Comparison of ENCODE assay signal across 17 cellular contexts in genomic region chr11:44892843-44893242, GRCh38. TPM values are rescaled to one million over a fixed set of nuclear protein-coding genes. Genes with fewer than 3 reads are reported as not detected.
DNase-seq lines count a peak whose midpoint lies in the region; ATAC-seq, FAIRE-seq and TF ChIP-seq lines count a peak whose summit lies in the region.
"Had no signal": no experiment of that assay in that cellular context is flagged by ENCODE, and none has a peak within 500 bp of the region (broad histone marks: within the 10 kb centered on the region; RNA-seq: fewer than 3 reads in every experiment).

No MANE protein-coding gene starts in this region.

- DNase-seq in K562 (ENCODE audit: extremely low read depth in 1 of 4, low spot score in 3 of 4) (no peak), pons (ENCODE audit: low spot score) (no peak)
- no peak for DNase-seq in activated naive CD4-positive, alpha-beta T cell treated with Interleukin-2 at 50 U/mL for 16 hours
- no peak for DNase-seq in stimulated activated CD4-positive, alpha-beta T cell treated with anti-CD3 and anti-CD28 coated beads, Interleukin-12 subunit alpha, Interleukin-12 subunit beta, amount 100 ng/mL, for 4 hours
- DNase-seq: Calu3; CD4-positive, CD25-positive, alpha-beta regulatory T cell; DMS53; H7; NCI-H1105 treated with DMSO at 0.1 percent for 48 hours; NCI-H2107; NCI-H226; NCI-H526; SHP77 had no signal

- CTCF ChIA-PET in K562 (lab: Yijun Ruan, JAX; ENCODE audit: low intra/inter-chr PET ratio), result interaction anchor here (0.7 to 3.0 kb wide), 3 partner anchors 160 to 259 kb away, joined by 3 to 13 read pairs (median 4); partner anchors contain the start of gene TSPAN18

- TF ChIP-seq RAD21 in K562 (CRISPR knock-in tag; conservative IDR thresholded peaks at IDR 0.05 in 1 of 2, IDR thresholded peaks at IDR 0.05 in 1 of 2), result no peak

- H3K9ac ChIP-seq in K562 (ENCODE audit: insufficient read depth in 1 of 2, low read depth in 2 of 2, low read length in 2 of 2) (no peak overlapping the region), muscle layer of colon (ENCODE audit: low read length) (peak overlapping the region; percentile 28), stomach smooth muscle (ENCODE audit: low read length in 2 of 2) (no peak overlapping the region)

- peaks cover 0 to 4% of the 10 kb centered on the region in 2 experiments; a peak in 1 of 5 replicates for H3K4me1 ChIP-seq in K562 (replicated peaks in 1 of 2; ENCODE audit: control insufficient read depth in 2 of 2, insufficient read depth in 2 of 2, low read length in 2 of 2)
- H3K4me1 ChIP-seq in muscle layer of colon (ENCODE audit: insufficient read depth, low read length), result peaks cover 23% of the 10 kb centered on the region
- peaks cover 46% of the 10 kb centered on the region for H3K4me1 ChIP-seq in stomach smooth muscle (ENCODE audit: control insufficient read depth, insufficient read depth, low read length)

- 0% methylated on average over 7 of the region's 7 CpGs for WGBS in K562 (ENCODE audit: insufficient coverage, low coverage, missing lambda C conversion rate)

- no peak overlapping the region for H3K4me2 ChIP-seq in K562 (ENCODE audit: insufficient read depth, low read length)

- no peak for ATAC-seq in K562

- intact Hi-C loops in K562 (cut with micrococcal nuclease), result loop anchor here (5.0 kb wide), 1 partner anchor 336 kb away; no protein-coding TSS in a partner anchor

- no peaks in the 10 kb centered on the region for H3K9me3 ChIP-seq in K562 (replicated peaks; ENCODE audit: control insufficient read depth, insufficient read depth, low read depth, low read length)
- no peaks in the 10 kb centered on the region for H3K9me3 ChIP-seq in muscle layer of colon (ENCODE audit: low read length)
- no peaks in the 10 kb centered on the region for H3K9me3 ChIP-seq in stomach smooth muscle (ENCODE audit: control insufficient read depth in 2 of 2, low read length in 2 of 2)

- in situ Hi-C loops in K562 (cut with MboI), result no loop called here

- POLR2A ChIA-PET in K562 (lab: Yijun Ruan, JAX), result interaction anchor here (1.1 kb wide), 1 partner anchor 8 kb away, joined by 3 read pairs; no protein-coding TSS in a partner anchor

- H3K27ac ChIP-seq in VCaP (peak overlapping the region; percentile 41; the same call in 1 of the 2 replicates), K562 (ENCODE audit: extremely low read depth, low read depth, low read length) (no peak overlapping the region), muscle layer of colon (ENCODE audit: low read depth, low read length) (peak overlapping the region; percentile 78), stomach smooth muscle (ENCODE audit: low read length) (peak overlapping the region; percentile 97)

- H4K20me1 ChIP-seq in K562 (replicated peaks; ENCODE audit: control insufficient read depth, insufficient read depth, low read length), result peaks cover 7% of the 10 kb centered on the region

- H3K27me3 ChIP-seq in K562 (ENCODE audit: control insufficient read depth in 2 of 2, insufficient read depth in 2 of 2, low read length in 2 of 2) (peaks cover 0 to 39% of the 10 kb centered on the region in 2 experiments; a peak in 4 of 5 replicates), muscle layer of colon (ENCODE audit: control insufficient read depth in 1 of 2, insufficient read depth in 2 of 2, low read length in 2 of 2) (peaks cover 0 to 4% of the 10 kb centered on the region in 2 donors), stomach smooth muscle (ENCODE audit: control insufficient read depth in 1 of 2, insufficient read depth in 2 of 2, low read length in 2 of 2) (no peaks in the 10 kb centered on the region)

- FAIRE-seq in K562 (lab: Jason Lieb, UNC), result no peak
- FAIRE-seq: RCC 7860 had no signal

- H3K79me2 ChIP-seq in K562 (ENCODE audit: control insufficient read depth, insufficient read depth, low read length), result no peaks in the 10 kb centered on the region

- H3K36me3 ChIP-seq in K562 (ENCODE audit: control insufficient read depth, insufficient read depth, low read length) (no peaks in the 10 kb centered on the region), muscle layer of colon (ENCODE audit: insufficient read depth, low read length) (no peaks in the 10 kb centered on the region), stomach smooth muscle (ENCODE audit: control insufficient read depth in 2 of 2, insufficient read depth in 2 of 2, low read length in 2 of 2) (no peaks in the 10 kb centered on the region)

- no peak overlapping the region for H2AFZ ChIP-seq in K562 (ENCODE audit: low read depth, low read length)

- no peaks in the 10 kb centered on the region for H3K9me1 ChIP-seq in K562 (ENCODE audit: control insufficient read depth, insufficient read depth, low read length)

- no peak for TF ChIP-seq CTCF in VCaP (conservative IDR thresholded peaks at IDR 0.05)
- TF ChIP-seq CTCF in K562 (IDR thresholded peaks at IDR 0.05 in 2 of 3, conservative IDR thresholded peaks at IDR 0.05 in 1 of 3; ENCODE audit: insufficient read depth in 2 of 3, low read depth in 1 of 3, low read length in 3 of 3), result no peak

- BruUV-seq in K562 (replicated peaks; lab: Mats Ljungman, UMichigan), result no TSS peak

- TF ChIP-seq EP300 in K562 (IDR thresholded peaks at IDR 0.05; ENCODE audit: low read length), result no peak

- H3K4me3 ChIP-seq in K562 (no peak overlapping the region), muscle layer of colon (ENCODE audit: low read depth in 1 of 2, low read length in 2 of 2) (no peak overlapping the region), stomach smooth muscle (ENCODE audit: low read length in 2 of 2) (no peak overlapping the region)

- no peak for TF ChIP-seq POLR2A in K562 (conservative IDR thresholded peaks at IDR 0.05)

TF ChIP-seq in K562, 482 proteins besides CTCF, POLR2A, EP300 and RAD21:
- TF ChIP-seq RBM25 (IDR thresholded peaks at IDR 0.05; ENCODE audit: low read depth, low read length, severe bottlenecking), result peak; percentile 49
- peak; percentile 75 for TF ChIP-seq ZFP36 (IDR thresholded peaks at IDR 0.05; ENCODE audit: low read depth, low read length, partially characterized antibody)
- no peak for TF ChIP-seq ZBTB2 (IDR thresholded peaks at IDR 0.05)
- no peak for TF ChIP-seq HNRNPLL (IDR thresholded peaks at IDR 0.05; ENCODE audit: low read depth, low read length, poor library complexity, severe bottlenecking)

RNA-seq across cellular contexts. Expression of gene TP53I11, which starts 57.8 kb away (rescaled TPM):
- total RNA-seq in K562 (2011; cell fraction: chromatin; rRNA removed; ENCODE audit: low replicate concordance), result 2.5 and 10.1 TPM in 2 replicates
- 2.9 and 5.0 TPM in 2 replicates for total RNA-seq in K562 (2011; cell fraction: nucleolus; rRNA removed)
- 4.4 and 8.5 TPM in 2 replicates for total RNA-seq in K562 (2011; cell fraction: nucleoplasm; rRNA removed)
- total RNA-seq in K562 (2014; rRNA removed) (0.82 and 1.2 TPM in 2 replicates), K562 (2014; rRNA removed; fragmentation: Illumina TruSeq; extraction: Trizol) (0.25 and 0.32 TPM in 2 replicates), K562 (2015; rRNA removed; fragmentation: Illumina TruSeq; extraction: Trizol) (0.14 and 0.45 TPM in 2 replicates), K562 (2021) (1.4 TPM in 2 replicates)
- polyA plus RNA-seq in K562 (2011; rRNA removed) (2.5 and 3.0 TPM in 2 replicates), K562 (2014; fragmentation: Illumina TruSeq; extraction: Trizol) (0.70 and 1.3 TPM in 2 replicates), K562 (2014; fragmentation: Nextera tagmentation; extraction: Ambion mirVana) (not detected), K562 (2014; rRNA removed) (0.70 and 2.5 TPM in 2 replicates)
- 4.0 and 5.6 TPM in 2 replicates for polyA plus RNA-seq in K562 (2011; cell fraction: cytosol; rRNA removed)
- 7.9 and 11.7 TPM in 2 replicates for polyA plus RNA-seq in K562 (2011; cell fraction: nucleus; rRNA removed)
- polyA plus RNA-seq in K562 (2012), result 1.1 and 1.4 TPM in 2 replicates
- 2.3 and 3.0 TPM in 2 replicates for polyA minus RNA-seq in K562 (2011; rRNA and poly(A)+ RNA removed)
- 3.3 and 5.7 TPM in 2 replicates for polyA minus RNA-seq in K562 (2011; cell fraction: cytosol; rRNA and poly(A)+ RNA removed)
- 9.4 and 11.0 TPM in 2 replicates for polyA minus RNA-seq in K562 (2011; cell fraction: nucleus; rRNA and poly(A)+ RNA removed)
